ENCODE assay signal across 1 cellular context in genomic region chr20:62406635-62407176, GRCh38.
TF ChIP-seq lines count a peak whose summit lies in the region.

No MANE protein-coding gene starts in this region.

TF ChIP-seq in HepG2, 621 proteins besides CTCF, POLR2A, EP300 and RAD21 (continued from another document and continues in another):
- peak; percentile 63; the same call in 1 of the 2 replicates for TF ChIP-seq TFE3 (CRISPR knock-in tag; IDR thresholded peaks at IDR 0.05)
- TF ChIP-seq NRL (CRISPR knock-in tag; IDR thresholded peaks at IDR 0.05; ENCODE audit: borderline replicate concordance), result peak; percentile 68; the same call in 1 of the 2 replicates
- TF ChIP-seq ATF2 (CRISPR knock-in tag; IDR thresholded peaks at IDR 0.05), result peak; percentile 77; the same call in 1 of the 2 replicates
- no peak for TF ChIP-seq SYNCRIP (IDR thresholded peaks at IDR 0.05; ENCODE audit: insufficient read depth, low read depth, low read length)
- peak; percentile 74 for TF ChIP-seq RARA (CRISPR knock-in tag; IDR thresholded peaks at IDR 0.05)
- 0 out of 2 replicates have a peak, but pooled peaks have one; percentile 61 for TF ChIP-seq ZNF44 (CRISPR knock-in tag; IDR thresholded peaks at IDR 0.05)
- no peak for TF ChIP-seq ZNF329 (CRISPR knock-in tag; IDR thresholded peaks at IDR 0.05; ENCODE audit: low read depth)
- peak; percentile 98 for TF ChIP-seq THRA (CRISPR knock-in tag; IDR thresholded peaks at IDR 0.05; ENCODE audit: borderline replicate concordance)
- TF ChIP-seq ZNF609 (CRISPR knock-in tag; IDR thresholded peaks at IDR 0.05; ENCODE audit: borderline replicate concordance), result peak; percentile 22; the same call in 1 of the 2 replicates
- TF ChIP-seq ZBTB10 (CRISPR knock-in tag; IDR thresholded peaks at IDR 0.05; ENCODE audit: borderline replicate concordance), result peak; percentile 88
- TF ChIP-seq SOX13 (IDR thresholded peaks at IDR 0.05), result peak; percentile 61; the same call in 1 of the 2 replicates
- TF ChIP-seq SOX13 (CRISPR knock-in tag; conservative IDR thresholded peaks at IDR 0.05 in 1 of 2, IDR thresholded peaks at IDR 0.05 in 1 of 2), result peak in 1 of 2 experiments; percentile 84; a peak in 2 of 4 replicates
- 0 out of 2 replicates have a peak, but pooled peaks have one; percentile 27 for TF ChIP-seq HOXD1 (CRISPR knock-in tag; IDR thresholded peaks at IDR 0.05)
- TF ChIP-seq HBP1 (CRISPR knock-in tag; IDR thresholded peaks at IDR 0.05; ENCODE audit: low read depth), result no peak
- no peak for TF ChIP-seq NR1H2 (CRISPR knock-in tag; IDR thresholded peaks at IDR 0.05; ENCODE audit: borderline replicate concordance, low read depth)
- TF ChIP-seq ZNF577 (CRISPR knock-in tag; IDR thresholded peaks at IDR 0.05; ENCODE audit: borderline replicate concordance, low read depth), result no peak
- TF ChIP-seq ZNF281 (CRISPR knock-in tag; IDR thresholded peaks at IDR 0.05; ENCODE audit: borderline replicate concordance), result 0 out of 2 replicates have a peak, but pooled peaks have one; percentile 6
- no peak for TF ChIP-seq MEF2D (CRISPR knock-in tag; IDR thresholded peaks at IDR 0.05)
- TF ChIP-seq DZIP1 (CRISPR knock-in tag; IDR thresholded peaks at IDR 0.05), result 0 out of 2 replicates have a peak, but pooled peaks have one; percentile 47
- TF ChIP-seq ZNF605 (CRISPR knock-in tag; IDR thresholded peaks at IDR 0.05), result no peak
- peak; percentile 76 for TF ChIP-seq PATZ1 (CRISPR knock-in tag; IDR thresholded peaks at IDR 0.05)
- TF ChIP-seq ZMYM4 (CRISPR knock-in tag; IDR thresholded peaks at IDR 0.05), result no peak
- TF ChIP-seq ELK4 (CRISPR knock-in tag; IDR thresholded peaks at IDR 0.05; ENCODE audit: borderline replicate concordance), result no peak
- peak; percentile 90; the same call in 1 of the 2 replicates for TF ChIP-seq NR2F2 (IDR thresholded peaks at IDR 0.05; ENCODE audit: borderline replicate concordance, low read depth)
- TF ChIP-seq GATAD2A (CRISPR knock-in tag; IDR thresholded peaks at IDR 0.05), result peak; percentile 22; the same call in 1 of the 2 replicates
- peak; percentile 45; the same call in 1 of the 2 replicates for TF ChIP-seq MTA1 (CRISPR knock-in tag; IDR thresholded peaks at IDR 0.05; ENCODE audit: borderline replicate concordance)
- TF ChIP-seq ZEB1 (IDR thresholded peaks at IDR 0.05; ENCODE audit: insufficient replicate concordance, low read depth), result peak; percentile 58
